18 cellular contexts compared by ENCODE assay signal in the genomic region with DNA sequence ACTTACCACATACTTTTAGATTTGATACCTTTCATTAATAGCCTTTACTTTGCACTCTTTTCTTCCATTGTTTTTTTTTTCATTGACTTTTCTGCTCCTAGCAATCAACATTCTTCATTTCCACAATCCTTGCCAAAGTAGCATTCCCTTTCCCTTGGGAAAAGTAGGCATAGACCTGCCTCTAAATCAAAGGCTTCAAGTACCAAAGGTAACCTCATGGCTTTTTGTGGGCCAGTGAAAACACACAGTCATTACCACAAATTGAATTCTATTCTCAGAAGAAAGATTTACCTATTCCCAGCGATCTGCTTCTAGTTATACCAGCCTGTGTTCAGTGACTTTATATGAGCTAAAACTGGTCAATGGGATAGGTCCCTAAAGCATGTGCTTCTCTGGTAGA.
DNase-seq lines count a peak whose midpoint lies in the region; ATAC-seq, FAIRE-seq and TF ChIP-seq lines count a peak whose summit lies in the region.
"Had no signal": no experiment of that assay in that cellular context is flagged by ENCODE, and none has a peak within 500 bp of the region (broad histone marks: within the 10 kb centered on the region; RNA-seq: fewer than 3 reads in every experiment).

No MANE protein-coding gene starts in this region.

- H2BK5ac ChIP-seq in IMR-90 (ENCODE audit: low read depth, low read length, poor library complexity, severe bottlenecking): no peak overlapping the region

- TF ChIP-seq EP300 in A549 (IDR thresholded peaks at IDR 0.05): no peak

- H3K27me3 Mint-ChIP-seq in chondrocyte (ENCODE audit: low read depth): no peaks in the 10 kb centered on the region

- no peak overlapping the region for H3K4ac ChIP-seq in IMR-90 (ENCODE audit: low read depth, low read length)

- 0 out of 4 replicates have a peak overlapping the region, but pooled peaks of 1 of the 2 experiments have one; percentile 26 for H4K8ac ChIP-seq in IMR-90 (ENCODE audit: low read depth in 2 of 2, low read length in 2 of 2)

- no peak overlapping the region for H3K56ac ChIP-seq in IMR-90 (ENCODE audit: extremely low read depth, insufficient read depth, low read length)

- H3K4me2 ChIP-seq in A549 (no peak overlapping the region), IMR-90 (ENCODE audit: low read depth, low read length) (no peak overlapping the region), PC-3 (ENCODE audit: low read length) (no peak overlapping the region)

- H2BK15ac ChIP-seq in IMR-90 (ENCODE audit: low read depth, low read length): no peak overlapping the region

- 79% methylated on average over 1 of the region's 1 CpG for WGBS in A549 (ENCODE audit: missing lambda C conversion rate)
- no CpG with 5 or more reads among the region's 1 CpG for WGBS in IMR-90 (ENCODE audit: extremely low coverage in 2 of 2, insufficient read length in 1 of 2), 2 experiments

- H3K4me1 Mint-ChIP-seq in chondrocyte (ENCODE audit: low read depth): no peaks in the 10 kb centered on the region

- no peak overlapping the region for H4K91ac ChIP-seq in IMR-90 (ENCODE audit: insufficient read depth, low read depth, low read length)

- H2AK5ac ChIP-seq in IMR-90 (ENCODE audit: low read depth, low read length): no peak overlapping the region

- no peaks in the 10 kb centered on the region for H3K79me1 ChIP-seq in IMR-90 (ENCODE audit: low read depth in 1 of 2, low read length in 2 of 2)

- no peak for TF ChIP-seq CTCF in A549 (IDR thresholded peaks at IDR 0.05)
- TF ChIP-seq CTCF in IMR-90 (conservative IDR thresholded peaks at IDR 0.05; ENCODE audit: low read depth, low read length): no peak
- TF ChIP-seq CTCF in PC-3 (conservative IDR thresholded peaks at IDR 0.05; ENCODE audit: low read depth, low read length): no peak
- TF ChIP-seq CTCF in chondrocyte (IDR thresholded peaks at IDR 0.05): no peak

- H3K4me1 ChIP-seq in A549: peaks cover 13% of the 10 kb centered on the region; the same call in 2 of the 3 replicates
- 0 out of 2 replicates have a peak, but pooled peaks cover 3% of the 10 kb centered on the region for H3K4me1 ChIP-seq in IMR-90 (ENCODE audit: control insufficient read depth, insufficient read depth, low read length)
- peaks cover 13% of the 10 kb centered on the region; the same call in 1 of the 2 replicates for H3K4me1 ChIP-seq in PC-3 (ENCODE audit: insufficient read depth, low read length)
- H3K4me1 ChIP-seq: SJCRH30 had no signal

- intact Hi-C loops in IMR-90 (cut with micrococcal nuclease): no loop called here
- intact Hi-C loops in PC-3 (cut with micrococcal nuclease): no loop called here

- H3K9me3 ChIP-seq in A549 (no peaks in the 10 kb centered on the region), IMR-90 (ENCODE audit: control insufficient read depth, insufficient read depth, low read length) (no peaks in the 10 kb centered on the region), PC-3 (ENCODE audit: low read length) (no peaks in the 10 kb centered on the region)
- H3K9me3 ChIP-seq: SJCRH30 had no signal

- no peak overlapping the region for H3K23ac ChIP-seq in IMR-90 (ENCODE audit: low read depth, low read length)

- H3K27ac ChIP-seq in A549 (peak overlapping the region; percentile 19 to 74; a peak in 4 of 6 replicates), IMR-90 (ENCODE audit: insufficient read depth, low read length) (no peak overlapping the region), PC-3 (ENCODE audit: low read length) (0 out of 2 replicates have a peak overlapping the region, but pooled peaks have one; percentile 3)
- H3K27ac ChIP-seq: RWPE1, SJCRH30 had no signal

- no peak overlapping the region for H2BK20ac ChIP-seq in IMR-90 (ENCODE audit: low read depth, low read length)

- CTCF ChIA-PET in A549 (lab: Yijun Ruan, JAX) (no interaction called here), IMR-90 (lab: Yijun Ruan, JAX) (interaction anchor here (0.6 kb wide), 1 partner anchor 238 kb away, joined by 8 read pairs; no protein-coding TSS in a partner anchor), PC-3 (lab: Charles Lee) (no interaction called here)

- H2AFZ ChIP-seq in IMR-90 (replicated peaks; ENCODE audit: low read length, poor library complexity): no peak overlapping the region
- no peak overlapping the region for H2AFZ ChIP-seq in PC-3 (ENCODE audit: low read length)

- TF ChIP-seq POLR2A in A549 (IDR thresholded peaks at IDR 0.05; ENCODE audit: low read length): no peak
- TF ChIP-seq POLR2A in IMR-90 (IDR thresholded peaks at IDR 0.05; ENCODE audit: low read depth, low read length): no peak

- in situ Hi-C loops in IMR-90 (cut with MboI; ENCODE audit: low sequenced_read_pairs): no loop called here

- dilution Hi-C loops in IMR-90 (cut with HindIII; ENCODE audit: low sequenced_read_pairs, unreplicated experiment): no loop called here

- H3K27me3 ChIP-seq in IMR-90 (ENCODE audit: control insufficient read depth, insufficient read depth, low read length): no peaks in the 10 kb centered on the region
- H3K27me3 ChIP-seq in PC-3 (ENCODE audit: low read length): no peaks in the 10 kb centered on the region
- H3K27me3 ChIP-seq: SJCRH30 had no signal

- no peak overlapping the region for H3K27ac Mint-ChIP-seq in chondrocyte (ENCODE audit: unreplicated experiment)

- H3K9me1 ChIP-seq in IMR-90 (ENCODE audit: insufficient read depth, low read length): no peaks in the 10 kb centered on the region

- H3K9ac ChIP-seq in IMR-90 (ENCODE audit: low read depth, low read length) (no peak overlapping the region), PC-3 (ENCODE audit: low read length) (no peak overlapping the region)

- POLR2A ChIA-PET in A549 (lab: Yijun Ruan, JAX) (no interaction called here), IMR-90 (lab: Charles Lee; ENCODE audit: unreplicated experiment) (no interaction called here), PC-3 (lab: Charles Lee; ENCODE audit: unreplicated experiment) (no interaction called here)

- no peaks in the 10 kb centered on the region for H3K9me2 ChIP-seq in PC-3 (replicated peaks; ENCODE audit: low read length)

- BruUV-seq in IMR-90 (replicated peaks; lab: Mats Ljungman, UMichigan) (no TSS peak), PC-3 (replicated peaks; lab: Mats Ljungman, UMichigan) (no TSS peak)

- no peak overlapping the region for H3K14ac ChIP-seq in IMR-90 (replicated peaks; ENCODE audit: low read depth, low read length)

- no peaks in the 10 kb centered on the region for H3K79me2 ChIP-seq in PC-3 (ENCODE audit: low read length)

- ATAC-seq in A549 (no peak), IMR-90 (ENCODE audit: low read depth) (no peak), PC-3 (no peak), HG02763 (IDR thresholded peaks at IDR 0.05; ENCODE audit: unreplicated experiment) (no peak)
- ATAC-seq: K562 had no signal

- H3K18ac ChIP-seq in IMR-90 (ENCODE audit: low read depth, low read length): peak overlapping the region; percentile 62; the same call in 1 of the 2 replicates

- no peaks in the 10 kb centered on the region for H4K20me1 ChIP-seq in IMR-90 (ENCODE audit: insufficient read depth, low read length)
- H4K20me1 ChIP-seq in PC-3 (ENCODE audit: low read length): no peaks in the 10 kb centered on the region

- H3K36me3 ChIP-seq in IMR-90 (ENCODE audit: control insufficient read depth, insufficient read depth, low read length): no peaks in the 10 kb centered on the region
- no peaks in the 10 kb centered on the region for H3K36me3 ChIP-seq in PC-3 (ENCODE audit: low read depth, low read length)
- H3K36me3 ChIP-seq: SJCRH30 had no signal

- H3K9me3 Mint-ChIP-seq in chondrocyte (ENCODE audit: low read depth): peaks cover 4% of the 10 kb centered on the region

- FAIRE-seq in A549 (lab: Jason Lieb, UNC): no peak
- FAIRE-seq: H54, K562 had no signal

- DNase-seq in A549 (ENCODE audit: low read depth in 1 of 2, low spot score in 1 of 2): no peak
- DNase-seq in IMR-90: no peak
- no peak for DNase-seq in PC-3
- DNase-seq in dedifferentiated amniotic fluid mesenchymal stem cell (ENCODE audit: extremely low spot score): peak; percentile 8
- DNase-seq in NCI-H1436 (lab: John Stamatoyannopoulos, UW): no peak
- no peak for DNase-seq in chondrocyte (ENCODE audit: low spot score)
- DNase-seq: AML-193; NCI-H1048; NCI-H146; NCI-H2081 treated with DMSO at 0.1 percent for 48 hours; NCI-H446; NK-92 treated with Interleukin-12 subunit alpha and Interleukin-12 subunit beta, amount 100 ng/mL, for 24 hours; SJCRH30; SW 1271 had no signal

- no peak overlapping the region for H2BK120ac ChIP-seq in IMR-90 (ENCODE audit: low read depth, low read length)

- no peak overlapping the region for H3K4me3 Mint-ChIP-seq in chondrocyte (ENCODE audit: unreplicated experiment)

- H4K5ac ChIP-seq in IMR-90 (ENCODE audit: low read depth, low read length): no peak overlapping the region

- H3F3A ChIP-seq in PC-3 (ENCODE audit: low read length, unreplicated experiment): no peaks in the 10 kb centered on the region

- peaks cover 2% of the 10 kb centered on the region for H3K36me3 Mint-ChIP-seq in chondrocyte (ENCODE audit: low read depth)

- H3K4me3 ChIP-seq in A549 (no peak overlapping the region), IMR-90 (ENCODE audit: insufficient read depth, low read depth, low read length) (no peak overlapping the region), PC-3 (ENCODE audit: low read length) (no peak overlapping the region)
- H3K4me3 ChIP-seq: K562, SJCRH30 had no signal

- H2AK9ac ChIP-seq in IMR-90 (replicated peaks; ENCODE audit: low read depth, low read length, poor library complexity): no peak overlapping the region

- TF ChIP-seq RAD21 in A549 (conservative IDR thresholded peaks at IDR 0.05 in 1 of 2, IDR thresholded peaks at IDR 0.05 in 1 of 2): no peak
- TF ChIP-seq RAD21 in IMR-90 (IDR thresholded peaks at IDR 0.05; ENCODE audit: low read length): no peak

TF ChIP-seq in A549, 52 proteins besides CTCF, POLR2A, EP300 and RAD21:
- TF ChIP-seq ZC3H11A (IDR thresholded peaks at IDR 0.05) (no peak), RCOR1 (IDR thresholded peaks at IDR 0.05; ENCODE audit: low read depth, low read length) (no peak), CHD2 (IDR thresholded peaks at IDR 0.05; ENCODE audit: low read length, partially characterized antibody) (no peak)

TF ChIP-seq in IMR-90, 13 proteins besides CTCF, POLR2A, EP300 and RAD21 (continues in another document):
- TF ChIP-seq, protein P1, sequence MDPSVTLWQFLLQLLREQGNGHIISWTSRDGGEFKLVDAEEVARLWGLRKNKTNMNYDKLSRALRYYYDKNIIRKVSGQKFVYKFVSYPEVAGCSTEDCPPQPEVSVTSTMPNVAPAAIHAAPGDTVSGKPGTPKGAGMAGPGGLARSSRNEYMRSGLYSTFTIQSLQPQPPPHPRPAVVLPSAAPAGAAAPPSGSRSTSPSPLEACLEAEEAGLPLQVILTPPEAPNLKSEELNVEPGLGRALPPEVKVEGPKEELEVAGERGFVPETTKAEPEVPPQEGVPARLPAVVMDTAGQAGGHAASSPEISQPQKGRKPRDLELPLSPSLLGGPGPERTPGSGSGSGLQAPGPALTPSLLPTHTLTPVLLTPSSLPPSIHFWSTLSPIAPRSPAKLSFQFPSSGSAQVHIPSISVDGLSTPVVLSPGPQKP (IDR thresholded peaks at IDR 0.05; ENCODE audit: borderline replicate concordance, low read depth, low read length): no peak
- no peak for TF ChIP-seq FOS (IDR thresholded peaks at IDR 0.05; ENCODE audit: low read depth, low read length)
- TF ChIP-seq MAZ (IDR thresholded peaks at IDR 0.05; ENCODE audit: borderline replicate concordance, low read depth, low read length): no peak
- TF ChIP-seq NFE2L2 (IDR thresholded peaks at IDR 0.05; ENCODE audit: low read depth, low read length): no peak
- no peak for TF ChIP-seq CEBPB (IDR thresholded peaks at IDR 0.05; ENCODE audit: low read depth, low read length)
- TF ChIP-seq RFX5 (IDR thresholded peaks at IDR 0.05; ENCODE audit: low read depth, low read length): no peak
